Comparison of ENCODE assay signal across 15 cellular contexts in genomic region chr12:5439788-5440300, GRCh38. TPM values are rescaled to one million over a fixed set of nuclear protein-coding genes. Genes with fewer than 3 reads are reported as not detected.
DNase-seq lines count a peak whose midpoint lies in the region; ATAC-seq, FAIRE-seq and TF ChIP-seq lines count a peak whose summit lies in the region.
"Had no signal": no experiment of that assay in that cellular context is flagged by ENCODE, and none has a peak within 500 bp of the region (broad histone marks: within the 10 kb centered on the region; RNA-seq: fewer than 3 reads in every experiment).

No MANE protein-coding gene starts in this region.

- no peaks in the 10 kb centered on the region for H3K27me3 ChIP-seq in BLaER1
- no peaks in the 10 kb centered on the region for H3K27me3 ChIP-seq in tibial artery

- peak overlapping the region; percentile 22; the same call in 1 of the 2 replicates for H3K4me2 ChIP-seq in BLaER1

- H3K4me3 ChIP-seq in BLaER1 (no peak overlapping the region), tibial artery (no peak overlapping the region)
- H3K4me3 ChIP-seq: HAP-1 had no signal

- FAIRE-seq in GM19239 (lab: Jason Lieb, UNC): no peak
- FAIRE-seq: G401.6, GM12891 had no signal

- H3K36me3 ChIP-seq in BLaER1 (no peaks in the 10 kb centered on the region), tibial artery (no peaks in the 10 kb centered on the region)
- H3K36me3 ChIP-seq: HAP-1 had no signal

- H3K9me3 ChIP-seq in BLaER1: no peaks in the 10 kb centered on the region
- no peaks in the 10 kb centered on the region for H3K9me3 ChIP-seq in tibial artery
- H3K9me3 ChIP-seq: HAP-1 had no signal

- DNase-seq in NCI-H526 treated with DMSO at 0.1 percent for 48 hours (lab: John Stamatoyannopoulos, UW): peak; percentile 45
- no peak for DNase-seq in tibial artery
- no peak for DNase-seq in GM19239 (ENCODE audit: insufficient read length, low spot score)
- DNase-seq in NCI-H146 (lab: John Stamatoyannopoulos, UW): no peak
- DNase-seq in NAMALWA (ENCODE audit: low spot score): no peak
- DNase-seq: CD4-positive, CD25-positive, alpha-beta regulatory T cell; GOT3 had no signal

- peak; percentile 35 for ATAC-seq in esophagus mucosa

- intact Hi-C loops in tibial artery (cut with DNase I; ENCODE audit: low total_unique reads): loop anchor here (5.0 to 10.0 kb wide), 2 partner anchors 268 to 415 kb away; no protein-coding TSS in a partner anchor

- TF ChIP-seq CTCF in tibial artery (IDR thresholded peaks at IDR 0.05): no peak

- H3K4me1 ChIP-seq in BLaER1: peaks cover 16% of the 10 kb centered on the region
- peaks cover 0 to 96% (median 37%) of the 10 kb centered on the region in 4 donors for H3K4me1 ChIP-seq in tibial artery
- H3K4me1 ChIP-seq: HAP-1 had no signal

- H4K20me1 ChIP-seq in BLaER1: no peaks in the 10 kb centered on the region

- no peak overlapping the region for H3K9ac ChIP-seq in BLaER1

- H3K27ac ChIP-seq in BLaER1 (no peak overlapping the region), tibial artery (peak overlapping the region; percentile 92 to 96)
- H3K27ac ChIP-seq: 22Rv1 had no signal

RNA-seq across cellular contexts. Expression of gene NTF3, which starts 7.9 kb away (rescaled TPM):
- 2.0 TPM for total RNA-seq in esophagus mucosa
- total RNA-seq: A673; CD4-positive, CD25-positive, alpha-beta regulatory T cell; HT1080 had no signal
